ENCODE assay signal across 8 cellular contexts in genomic region chr17:38869647-38870258, GRCh38. TPM values are rescaled to one million over a fixed set of nuclear protein-coding genes. Genes with fewer than 3 reads are reported as not detected.
DNase-seq lines count a peak whose midpoint lies in the region; ATAC-seq lines count a peak whose summit lies in the region.

Gene LASP1 (plus strand): TSS chr17:38870058. CDS start chr17:38870190, 132 bp downstream.

- H3K4me1 ChIP-seq in ACC112 (ENCODE audit: control insufficient read depth, insufficient read depth, low read length, unreplicated experiment), result peaks cover 38% of the 10 kb centered on the region

- H2AFZ ChIP-seq in ACC112 (ENCODE audit: low read length, unreplicated experiment), result peak within 1 kb of the TSS; percentile 70

- H3K27me3 ChIP-seq in ACC112 (ENCODE audit: insufficient read depth, low read length), result no peaks in the 10 kb centered on the region

- peak within 1 kb of the TSS; percentile 99 for H3K4me3 ChIP-seq in ACC112 (ENCODE audit: low read depth, low read length)

- peak; percentile 39 for ATAC-seq in GM18867 (IDR thresholded peaks at IDR 0.05; ENCODE audit: unreplicated experiment)
- ATAC-seq in HG03135 (IDR thresholded peaks at IDR 0.05; ENCODE audit: unreplicated experiment), result peak; percentile 48

- peak within 1 kb of the TSS; percentile 79 for H3K27ac ChIP-seq in ACC112 (ENCODE audit: low read depth, low read length)

- DNase-seq in NCI-H446 (lab: John Stamatoyannopoulos, UW) (peak; percentile 68 to 89), cerebellum (ENCODE audit: low spot score) (peak; percentile 90), kidney glomerular epithelial cell (lab: John Stamatoyannopoulos, UW) (peak; percentile 66)
- peak; percentile 75 to 83 for DNase-seq in activated CD4-positive, alpha-beta T cell treated with anti-CD3 and anti-CD28 coated beads for 24 hours (ENCODE audit: low read depth in 2 of 2)
- peak; percentile 61 to 75 for DNase-seq in stimulated activated CD4-positive, alpha-beta T cell treated with anti-CD3 and anti-CD28 coated beads, Interleukin-1b, Interleukin-23, amount 100 ng/mL, for 1 hour (ENCODE audit: low read depth in 2 of 2)

- peaks cover 5% of the 10 kb centered on the region; the same call in 1 of the 2 replicates for H3K36me3 ChIP-seq in ACC112 (ENCODE audit: insufficient read depth, low read length)

- H3K79me2 ChIP-seq in ACC112 (ENCODE audit: control insufficient read depth, insufficient read depth, low read length, unreplicated experiment), result peaks cover 47% of the 10 kb centered on the region

RNA-seq across cellular contexts. Expression of gene LASP1, which starts in this region (rescaled TPM):
- total RNA-seq in cerebellum, result 49.1 TPM

Comparison
In these comparisons a context has a peak if more than half of its experiments do, and no peak if none do; other contexts are left out.
1. Peak in every context shown above with its lines: DNase-seq, ATAC-seq, H3K4me3 ChIP-seq and H3K27ac ChIP-seq.